16 cellular contexts compared by ENCODE assay signal in the genomic region with DNA sequence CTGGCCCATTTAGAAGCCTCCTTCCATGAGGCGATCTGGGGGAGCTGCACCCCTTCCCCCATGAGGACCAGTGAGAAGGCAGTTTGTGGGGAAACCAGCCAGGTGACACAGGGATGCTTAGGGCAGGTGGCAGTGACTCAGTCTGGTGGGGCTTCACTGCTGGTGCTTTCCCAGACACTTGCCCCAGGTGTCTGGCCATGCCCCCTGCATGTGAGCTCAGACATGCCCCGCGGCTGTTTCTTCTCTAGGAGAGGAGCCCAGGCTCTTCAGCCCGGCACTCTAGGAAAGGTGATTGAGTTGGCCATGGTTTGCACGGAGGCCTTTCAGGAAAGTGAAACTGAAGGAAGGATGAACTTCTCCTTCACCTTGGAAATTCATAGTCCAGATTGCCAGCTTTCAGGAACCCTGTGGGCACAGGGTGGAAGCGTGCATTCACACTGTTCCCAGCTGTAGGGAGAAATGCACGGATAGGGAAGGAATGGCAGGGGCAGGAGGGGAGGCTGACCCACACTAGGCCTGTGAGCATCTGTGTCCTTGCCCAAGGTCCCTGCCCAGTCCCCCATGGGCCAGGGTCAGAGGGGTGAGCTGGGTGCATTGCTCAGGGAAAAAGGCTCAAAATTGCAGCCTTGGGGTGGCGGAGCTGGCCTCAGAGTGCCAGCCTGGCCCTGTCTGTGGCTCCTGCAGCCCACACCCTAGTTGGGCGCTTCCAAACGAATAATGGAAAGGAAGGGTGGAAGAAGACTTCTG.
DNase-seq lines count a peak whose midpoint lies in the region; ATAC-seq and TF ChIP-seq lines count a peak whose summit lies in the region.
"Had no signal": no experiment of that assay in that cellular context is flagged by ENCODE, and none has a peak within 500 bp of the region (broad histone marks: within the 10 kb centered on the region; RNA-seq: fewer than 3 reads in every experiment).

No MANE protein-coding gene starts in this region.

- no peak overlapping the region for H3K27ac Mint-ChIP-seq in natural killer cell treated with Interleukin-12 subunit alpha and Interleukin-12 subunit beta and Interleukin-15 and Interleukin-18, amount 100 ng/mL, for 72 hours
- no peak overlapping the region for H3K27ac Mint-ChIP-seq in natural killer cell
- no peak overlapping the region for H3K27ac Mint-ChIP-seq in T-cell
- H3K27ac Mint-ChIP-seq: B cell; CD4-positive, alpha-beta memory T cell; H9 had no signal

- no peaks in the 10 kb centered on the region for H3K9me3 Mint-ChIP-seq in natural killer cell treated with Interleukin-12 subunit alpha and Interleukin-12 subunit beta and Interleukin-15 and Interleukin-18, amount 100 ng/mL, for 72 hours
- H3K9me3 Mint-ChIP-seq in natural killer cell: no peaks in the 10 kb centered on the region
- H3K9me3 Mint-ChIP-seq in T-cell: no peaks in the 10 kb centered on the region
- H3K9me3 Mint-ChIP-seq: H9 had no signal

- peak; percentile 22 for DNase-seq in natural killer cell treated with Interleukin-12 subunit alpha and Interleukin-12 subunit beta and Interleukin-15 and Interleukin-18, amount 100 ng/mL, for 72 hours (ENCODE audit: low spot score)
- DNase-seq in natural killer cell (no peak), left lung (peak; percentile 22 to 47), posterior vena cava (ENCODE audit: low spot score) (peak; percentile 71), T-cell (no peak)
- no peak for DNase-seq in activated CD4-positive, alpha-beta T cell treated with anti-CD3 and anti-CD28 coated beads, Interleukin-2, amount 50 U/mL, for 4 hours
- DNase-seq: C1 segment of cervical spinal cord; CD4-positive, alpha-beta memory T cell; COR-L47; DND-41; GF-D8; GOT3; H9 had no signal

- no peaks in the 10 kb centered on the region for H3K27me3 Mint-ChIP-seq in natural killer cell treated with Interleukin-12 subunit alpha and Interleukin-12 subunit beta and Interleukin-15 and Interleukin-18, amount 100 ng/mL, for 72 hours
- H3K27me3 Mint-ChIP-seq in natural killer cell (ENCODE audit: low read depth in 2 of 2): no peaks in the 10 kb centered on the region
- peaks cover 3 to 6% of the 10 kb centered on the region in 2 donors for H3K27me3 Mint-ChIP-seq in T-cell
- H3K27me3 Mint-ChIP-seq: B cell; CD4-positive, alpha-beta memory T cell had no signal

- POLR2A ChIA-PET in T-cell (lab: Charles Lee): no interaction called here

- H3K4me1 Mint-ChIP-seq in natural killer cell treated with Interleukin-12 subunit alpha and Interleukin-12 subunit beta and Interleukin-15 and Interleukin-18, amount 100 ng/mL, for 72 hours (ENCODE audit: low read depth in 2 of 2): no peaks in the 10 kb centered on the region
- H3K4me1 Mint-ChIP-seq in natural killer cell: no peaks in the 10 kb centered on the region
- H3K4me1 Mint-ChIP-seq in T-cell: no peaks in the 10 kb centered on the region
- H3K4me1 Mint-ChIP-seq: B cell; CD4-positive, alpha-beta memory T cell had no signal

- no peaks in the 10 kb centered on the region for H3K36me3 ChIP-seq in left lung

- intact Hi-C loops in natural killer cell (cut with micrococcal nuclease) (no loop called here), left lung (cut with DNase I) (no loop called here), posterior vena cava (cut with DNase I) (no loop called here)

- no peaks in the 10 kb centered on the region for H3K9me3 ChIP-seq in left lung

- no peak overlapping the region for H3K4me3 Mint-ChIP-seq in natural killer cell treated with Interleukin-12 subunit alpha and Interleukin-12 subunit beta and Interleukin-15 and Interleukin-18, amount 100 ng/mL, for 72 hours
- H3K4me3 Mint-ChIP-seq in natural killer cell: no peak overlapping the region
- no peak overlapping the region for H3K4me3 Mint-ChIP-seq in T-cell
- H3K4me3 Mint-ChIP-seq: B cell; CD4-positive, alpha-beta memory T cell; H9 had no signal

- H3K4me3 ChIP-seq in left lung: no peak overlapping the region

- no peaks in the 10 kb centered on the region for H3K4me1 ChIP-seq in left lung

- no peaks in the 10 kb centered on the region for H3K36me3 Mint-ChIP-seq in natural killer cell treated with Interleukin-12 subunit alpha and Interleukin-12 subunit beta and Interleukin-15 and Interleukin-18, amount 100 ng/mL, for 72 hours
- H3K36me3 Mint-ChIP-seq in natural killer cell (no peaks in the 10 kb centered on the region), T-cell (no peaks in the 10 kb centered on the region)
- H3K36me3 Mint-ChIP-seq: CD4-positive, alpha-beta memory T cell had no signal

- no peak for ATAC-seq in natural killer cell treated with Interleukin-12 subunit alpha and Interleukin-12 subunit beta and Interleukin-15 and Interleukin-18, amount 100 ng/mL, for 72 hours
- ATAC-seq in natural killer cell (no peak), left lung (no peak), HG03442 (IDR thresholded peaks at IDR 0.05; ENCODE audit: unreplicated experiment) (no peak), T-cell (replicated peaks in 1 of 4) (no peak)

- TF ChIP-seq CTCF in natural killer cell (IDR thresholded peaks at IDR 0.05) (no peak), left lung (IDR thresholded peaks at IDR 0.05) (no peak)

- H3K27ac ChIP-seq in left lung: no peak overlapping the region
- H3K27ac ChIP-seq: HL-60 had no signal

- peaks cover 0 to 8% of the 10 kb centered on the region in 2 donors for H3K27me3 ChIP-seq in left lung

- CTCF ChIA-PET in T-cell (lab: Charles Lee): no interaction called here

Comparison
In these comparisons a context has a peak if more than half of its experiments do, and no peak if none do; other contexts are left out.
1. DNase-seq: peak in natural killer cell treated with Interleukin-12 subunit alpha and Interleukin-12 subunit beta and Interleukin-15 and Interleukin-18, amount 100 ng/mL, for 72 hours (single experiment), left lung (2 of 2) and posterior vena cava (single experiment); none in natural killer cell (single experiment), activated CD4-positive, alpha-beta T cell treated with anti-CD3 and anti-CD28 coated beads, Interleukin-2, amount 50 U/mL, for 4 hours (0 of 2) and T-cell (0 of 34).